1 cellular context compared by ENCODE assay signal in the genomic region with DNA sequence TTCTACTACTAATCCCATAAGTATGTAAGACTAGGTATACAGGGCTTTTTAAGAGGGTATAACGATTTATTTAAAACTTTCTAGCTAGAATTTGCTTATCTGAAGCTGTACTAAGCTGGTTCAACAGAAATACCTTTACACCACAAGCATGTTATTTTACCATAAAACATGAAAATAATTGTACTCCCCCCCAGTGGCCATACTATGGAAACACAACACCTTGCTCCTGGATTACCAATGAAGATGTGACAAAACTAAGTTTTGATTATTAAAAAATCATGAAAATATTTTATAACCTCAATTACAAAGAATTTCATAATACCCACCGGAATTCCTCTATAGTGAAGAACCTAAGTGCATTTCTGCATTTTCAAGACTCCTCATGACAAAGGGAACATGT.
A peak's percentile ranks its signal among the peaks of the same experiment; 100 is the strongest.
TF ChIP-seq lines count a peak whose summit lies in the region.

No MANE protein-coding gene starts in this region.

TF ChIP-seq in K562, 482 proteins besides CTCF, POLR2A, EP300 and RAD21 (continued from another document):
- no peak for TF ChIP-seq MTA3 (IDR thresholded peaks at IDR 0.05; ENCODE audit: borderline replicate concordance)
- TF ChIP-seq MAFG (tag; conservative IDR thresholded peaks at IDR 0.05), result no peak
- no peak for TF ChIP-seq ETV1 (tag; conservative IDR thresholded peaks at IDR 0.05; ENCODE audit: low read depth)
- 0 out of 2 replicates have a peak, but pooled peaks have one; percentile 14 for TF ChIP-seq SMC3 (conservative IDR thresholded peaks at IDR 0.05; ENCODE audit: insufficient read depth, low read depth, low read length)
- TF ChIP-seq ZC3H11A (IDR thresholded peaks at IDR 0.05; ENCODE audit: low read depth, low read length), result no peak
TF ChIP-seq in K562: peak in this region for 11.
